ENCODE assay signal across 2 cellular contexts in genomic region chr5:93741136-93741811, GRCh38.
TF ChIP-seq lines count a peak whose summit lies in the region.

TSS of gene POU5F2 (minus strand) at chr5:93741600. CDS start at chr5:93741563, 37 bp downstream.

TF ChIP-seq in HCT116, 20 proteins besides CTCF, POLR2A, EP300 and RAD21:
- TF ChIP-seq ELF1 (IDR thresholded peaks at IDR 0.05; ENCODE audit: borderline replicate concordance, low read depth), result no peak
- no peak for TF ChIP-seq ZNF274 (IDR thresholded peaks at IDR 0.05; ENCODE audit: low read depth, low read length)
- no peak for TF ChIP-seq JUND (IDR thresholded peaks at IDR 0.05)
- no peak for TF ChIP-seq EGR1 (IDR thresholded peaks at IDR 0.05; ENCODE audit: low read depth)
- no peak for TF ChIP-seq EZH2 (IDR thresholded peaks at IDR 0.05)
- TF ChIP-seq SIN3A (IDR thresholded peaks at IDR 0.05; ENCODE audit: low read depth), result no peak
- no peak for TF ChIP-seq TCF7L2 (IDR thresholded peaks at IDR 0.05; ENCODE audit: borderline replicate concordance, extremely low read depth, insufficient read depth, insufficient read length)
- TF ChIP-seq YY1 (IDR thresholded peaks at IDR 0.05; ENCODE audit: extremely low read depth, insufficient replicate concordance, low read depth, low read length), result no peak
- TF ChIP-seq ZFX (IDR thresholded peaks at IDR 0.05), result no peak
- TF ChIP-seq CBX3 (IDR thresholded peaks at IDR 0.05; ENCODE audit: low read depth), result no peak
- no peak for TF ChIP-seq EZH2phosphoT487 (IDR thresholded peaks at IDR 0.05; ENCODE audit: borderline replicate concordance)

TF ChIP-seq in H1, 55 proteins besides CTCF, POLR2A, EP300 and RAD21:
- TF ChIP-seq EGR1 (IDR thresholded peaks at IDR 0.05; ENCODE audit: borderline replicate concordance, low read depth, low read length), result no peak
- no peak for TF ChIP-seq TBP (IDR thresholded peaks at IDR 0.05; ENCODE audit: low read depth, low read length)
- TF ChIP-seq JUN (IDR thresholded peaks at IDR 0.05; ENCODE audit: low read depth, low read length), result no peak
- TF ChIP-seq CHD7 (IDR thresholded peaks at IDR 0.05; ENCODE audit: insufficient replicate concordance, low read length), result no peak
- TF ChIP-seq SAP30 (IDR thresholded peaks at IDR 0.05; ENCODE audit: insufficient read depth, insufficient replicate concordance, low read length), result no peak
- TF ChIP-seq HDAC6 (IDR thresholded peaks at IDR 0.05; ENCODE audit: low read depth, low read length), result no peak
